Comparison of ENCODE assay signal across 18 cellular contexts in genomic region chr13:43749503-43749902, GRCh38.
"Had no signal": no experiment of that assay in that cellular context is flagged by ENCODE, and none has a peak within 500 bp of the region (broad histone marks: within the 10 kb centered on the region; RNA-seq: fewer than 3 reads in every experiment).

No MANE protein-coding gene starts in this region.

- ATAC-seq: heart right ventricle; left colon; natural killer cell treated with Interleukin-12 subunit alpha and Interleukin-12 subunit beta and Interleukin-15 and Interleukin-18, amount 100 ng/mL, for 72 hours had no signal

- H3K4me3 ChIP-seq: heart right ventricle, right atrium auricular region, spleen, upper lobe of left lung had no signal

- DNase-seq: activated CD4-positive, alpha-beta T cell treated with anti-CD3 and anti-CD28 coated beads for 1 hour; activated CD4-positive, alpha-beta T cell treated with anti-CD3 and anti-CD28 coated beads, Interleukin-2, amount 50 U/mL, for 4 hours; activated CD8-positive, alpha-beta memory T cell treated with anti-CD3 and anti-CD28 coated beads for 24 hours; activated CD8-positive, alpha-beta memory T cell treated with anti-CD3 and anti-CD28 coated beads, Interleukin-2, amount 50 U/mL, for 4 hours; activated naive CD4-positive, alpha-beta T cell; activated naive CD8-positive, alpha-beta T cell treated with anti-CD3 and anti-CD28 coated beads, Interleukin-2, amount 10 ng/mL, durations not matched to agents 7 days and 5 days; activated T-cell treated with anti-CD3 and anti-CD28 coated beads, Interleukin-2, amount 50 U/mL, for 24 hours; amniotic stem cell; cortex of kidney; heart right ventricle; islet precursor cell; left colon; spleen; stimulated activated CD4-positive, alpha-beta T cell treated with anti-CD3 and anti-CD28 coated beads, Interleukin-4, amount 100 ng/mL, for 1 hour; stimulated activated naive CD4-positive, alpha-beta T cell treated with Interleukin-2 at 50 U/mL for 16 hours; upper lobe of left lung had no signal
